14 cellular contexts compared by ENCODE assay signal in the genomic region with DNA sequence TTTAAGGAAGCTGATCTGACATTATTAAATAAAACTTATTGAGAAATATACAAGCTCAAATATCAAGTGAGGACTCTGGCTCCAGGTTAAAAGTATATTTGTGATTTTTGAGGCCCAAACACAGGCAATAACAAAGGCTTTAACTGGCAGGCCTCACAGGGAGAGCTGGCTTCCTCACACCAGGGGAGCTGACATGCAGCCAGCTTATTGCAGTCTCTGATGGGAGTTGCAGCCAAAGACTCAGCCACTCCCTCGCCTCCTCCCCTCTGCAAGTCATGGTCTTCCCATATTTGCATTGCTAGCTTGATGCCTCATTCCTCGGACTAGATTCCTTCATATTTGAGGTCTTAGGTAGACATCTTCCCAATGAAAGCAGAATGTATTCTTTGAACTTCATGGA.
DNase-seq lines count a peak whose midpoint lies in the region; ATAC-seq lines count a peak whose summit lies in the region.
"Had no signal": no experiment of that assay in that cellular context is flagged by ENCODE, and none has a peak within 500 bp of the region (broad histone marks: within the 10 kb centered on the region; RNA-seq: fewer than 3 reads in every experiment).

No MANE protein-coding gene starts in this region.

- POLR2A ChIA-PET in activated CD8-positive, alpha-beta T cell treated with anti-CD3 and anti-CD28 coated beads, Interleukin-2, amount 10 ng/mL, durations not matched to agents 7 days and 5 days (lab: Charles Lee) = no interaction called here

- H3K27me3 Mint-ChIP-seq in activated CD8-positive, alpha-beta T cell treated with anti-CD3 and anti-CD28 coated beads, Interleukin-2, amount 10 ng/mL, durations not matched to agents 7 days and 5 days (ENCODE audit: low read depth) = no peaks in the 10 kb centered on the region
- no peaks in the 10 kb centered on the region for H3K27me3 Mint-ChIP-seq in stimulated activated naive B cell treated with anti-CD40 and anti-IgM and Interleukin-4, amounts not matched to agents 10 μg/mL and 1 μg/mL and 100 μg/mL, for 72 hours
- H3K27me3 Mint-ChIP-seq: activated CD4-positive, alpha-beta memory T cell treated with anti-CD3 and anti-CD28 coated beads for 36 hours; CD4-positive, CD25-positive, alpha-beta regulatory T cell had no signal

- H3K4me3 Mint-ChIP-seq in activated CD8-positive, alpha-beta T cell treated with anti-CD3 and anti-CD28 coated beads, Interleukin-2, amount 10 ng/mL, durations not matched to agents 7 days and 5 days = no peak overlapping the region
- no peak overlapping the region for H3K4me3 Mint-ChIP-seq in stimulated activated naive B cell treated with anti-CD40 and anti-IgM and Interleukin-4, amounts not matched to agents 10 μg/mL and 1 μg/mL and 100 μg/mL, for 72 hours
- H3K4me3 Mint-ChIP-seq: activated CD4-positive, alpha-beta memory T cell treated with anti-CD3 and anti-CD28 coated beads for 36 hours; CD4-positive, CD25-positive, alpha-beta regulatory T cell had no signal

- peak; percentile 9 for DNase-seq in AG20443 (ENCODE audit: low spot score)
- DNase-seq in HT1080 (ENCODE audit: low read depth) = peak; percentile 60
- DNase-seq in amniotic epithelial cell (ENCODE audit: low read depth) = peak; percentile 65
- peak; percentile 71 for DNase-seq in iPS-NIHi11 (ENCODE audit: low spot score)
- DNase-seq in activated CD8-positive, alpha-beta T cell treated with anti-CD3 and anti-CD28 coated beads, Interleukin-2, amount 10 ng/mL, durations not matched to agents 7 days and 5 days = no peak
- no peak for DNase-seq in activated effector memory CD4-positive, alpha-beta T cell treated with Interleukin-2 at 50 U/mL for 16 hours
- no peak for DNase-seq in stimulated activated naive B cell treated with anti-CD40 and anti-IgM and Interleukin-4, amounts not matched to agents 10 μg/mL and 1 μg/mL and 100 μg/mL, for 72 hours
- no peak for DNase-seq in NOMO-1 (lab: John Stamatoyannopoulos, UW; ENCODE audit: unreplicated experiment in 2 of 2)
- DNase-seq: activated CD4-positive, alpha-beta memory T cell treated with anti-CD3 and anti-CD28 coated beads for 36 hours; activated naive CD4-positive, alpha-beta T cell treated with anti-CD3 and anti-CD28 coated beads, Interleukin-2, amount 50 U/mL, for 16 hours; CD4-positive, CD25-positive, alpha-beta regulatory T cell; dermis blood vessel endothelial cell; NCI-H1105; stimulated activated CD4-positive, alpha-beta T cell treated with anti-CD3 and anti-CD28 coated beads, Interleukin-4, amount 100 ng/mL, for 4 hours had no signal

- no peaks in the 10 kb centered on the region for H3K4me1 Mint-ChIP-seq in activated CD8-positive, alpha-beta T cell treated with anti-CD3 and anti-CD28 coated beads, Interleukin-2, amount 10 ng/mL, durations not matched to agents 7 days and 5 days (ENCODE audit: low read depth)
- H3K4me1 Mint-ChIP-seq in stimulated activated naive B cell treated with anti-CD40 and anti-IgM and Interleukin-4, amounts not matched to agents 10 μg/mL and 1 μg/mL and 100 μg/mL, for 72 hours = no peaks in the 10 kb centered on the region
- H3K4me1 Mint-ChIP-seq: CD4-positive, CD25-positive, alpha-beta regulatory T cell had no signal

- no peaks in the 10 kb centered on the region for H3K36me3 Mint-ChIP-seq in activated CD8-positive, alpha-beta T cell treated with anti-CD3 and anti-CD28 coated beads, Interleukin-2, amount 10 ng/mL, durations not matched to agents 7 days and 5 days (ENCODE audit: low read depth)
- H3K36me3 Mint-ChIP-seq in stimulated activated naive B cell treated with anti-CD40 and anti-IgM and Interleukin-4, amounts not matched to agents 10 μg/mL and 1 μg/mL and 100 μg/mL, for 72 hours = no peaks in the 10 kb centered on the region
- H3K36me3 Mint-ChIP-seq: activated CD4-positive, alpha-beta memory T cell treated with anti-CD3 and anti-CD28 coated beads for 36 hours; CD4-positive, CD25-positive, alpha-beta regulatory T cell had no signal

- peaks cover 13% of the 10 kb centered on the region for H3K9me3 Mint-ChIP-seq in activated CD8-positive, alpha-beta T cell treated with anti-CD3 and anti-CD28 coated beads, Interleukin-2, amount 10 ng/mL, durations not matched to agents 7 days and 5 days (ENCODE audit: insufficient read depth)
- peaks cover 0 to 4% of the 10 kb centered on the region in 2 donors for H3K9me3 Mint-ChIP-seq in stimulated activated naive B cell treated with anti-CD40 and anti-IgM and Interleukin-4, amounts not matched to agents 10 μg/mL and 1 μg/mL and 100 μg/mL, for 72 hours

- CTCF ChIA-PET in activated CD8-positive, alpha-beta T cell treated with anti-CD3 and anti-CD28 coated beads, Interleukin-2, amount 10 ng/mL, durations not matched to agents 7 days and 5 days (lab: Charles Lee) = no interaction called here

- no peak for ATAC-seq in activated CD8-positive, alpha-beta T cell treated with anti-CD3 and anti-CD28 coated beads, Interleukin-2, amount 10 ng/mL, durations not matched to agents 7 days and 5 days
- no peak for ATAC-seq in stimulated activated naive B cell treated with anti-CD40 and anti-IgM and Interleukin-4, amounts not matched to agents 10 μg/mL and 1 μg/mL and 100 μg/mL, for 72 hours (replicated peaks)

- no peak overlapping the region for H3K27ac Mint-ChIP-seq in activated CD8-positive, alpha-beta T cell treated with anti-CD3 and anti-CD28 coated beads, Interleukin-2, amount 10 ng/mL, durations not matched to agents 7 days and 5 days
- H3K27ac Mint-ChIP-seq in stimulated activated naive B cell treated with anti-CD40 and anti-IgM and Interleukin-4, amounts not matched to agents 10 μg/mL and 1 μg/mL and 100 μg/mL, for 72 hours = no peak overlapping the region
- H3K27ac Mint-ChIP-seq: activated CD4-positive, alpha-beta memory T cell treated with anti-CD3 and anti-CD28 coated beads for 36 hours; CD4-positive, CD25-positive, alpha-beta regulatory T cell had no signal

Comparison
In these comparisons a context has a peak if more than half of its experiments do, and no peak if none do; other contexts are left out.
1. DNase-seq: peak in AG20443 (single experiment), HT1080 (single experiment), amniotic epithelial cell (single experiment) and iPS-NIHi11 (single experiment); none in activated CD8-positive, alpha-beta T cell treated with anti-CD3 and anti-CD28 coated beads, Interleukin-2, amount 10 ng/mL, durations not matched to agents 7 days and 5 days (single experiment), activated effector memory CD4-positive, alpha-beta T cell treated with Interleukin-2 at 50 U/mL for 16 hours (single experiment), stimulated activated naive B cell treated with anti-CD40 and anti-IgM and Interleukin-4, amounts not matched to agents 10 μg/mL and 1 μg/mL and 100 μg/mL, for 72 hours (single experiment) and NOMO-1 (0 of 2).